In genomic region chr9:96376926-96377874, GRCh38 we compare ENCODE assay signal across 2 cellular contexts.
TF ChIP-seq lines count a peak whose summit lies in the region.

No MANE protein-coding gene starts in this region.

TF ChIP-seq in HEK293, 187 proteins besides CTCF, POLR2A, EP300 and RAD21 (continued from another document and continues in another):
- TF ChIP-seq ZFP41 (tag by site-specific recombination; IDR thresholded peaks at IDR 0.05; ENCODE audit: borderline replicate concordance) (no peak), PRDM6 (tag by site-specific recombination; IDR thresholded peaks at IDR 0.05) (peak; percentile 53; the same call in 1 of the 2 replicates), ZNF341 (tag by site-specific recombination; IDR thresholded peaks at IDR 0.05; ENCODE audit: low read depth) (peak; percentile 34), ZBTB1 (tag by site-specific recombination; IDR thresholded peaks at IDR 0.05) (no peak), ZBTB44 (tag by site-specific recombination; IDR thresholded peaks at IDR 0.05) (no peak), ZBTB8A (tag by site-specific recombination; IDR thresholded peaks at IDR 0.05) (no peak), ZNF658 (tag by site-specific recombination; IDR thresholded peaks at IDR 0.05) (no peak), SCRT2 (tag by site-specific recombination; IDR thresholded peaks at IDR 0.05) (no peak), ZNF214 (tag by site-specific recombination; IDR thresholded peaks at IDR 0.05; ENCODE audit: borderline replicate concordance) (no peak), GLIS1 (tag by site-specific recombination; IDR thresholded peaks at IDR 0.05) (peak; percentile 37; the same call in 1 of the 2 replicates), ZNF660 (tag by site-specific recombination; IDR thresholded peaks at IDR 0.05) (no peak), ZNF514 (tag by site-specific recombination; IDR thresholded peaks at IDR 0.05) (no peak), AEBP2 (tag by site-specific recombination; IDR thresholded peaks at IDR 0.05; ENCODE audit: borderline replicate concordance) (no peak), ZSCAN18 (tag by site-specific recombination; IDR thresholded peaks at IDR 0.05) (no peak), BCL6B (tag by site-specific recombination; IDR thresholded peaks at IDR 0.05) (no peak), ZEB2 (tag by site-specific recombination; IDR thresholded peaks at IDR 0.05) (peak; percentile 50; the same call in 1 of the 2 replicates), OSR2 (tag by site-specific recombination; IDR thresholded peaks at IDR 0.05) (0 out of 2 replicates have a peak, but pooled peaks have one; percentile 32)

TF ChIP-seq in K562, 482 proteins besides CTCF, POLR2A, EP300 and RAD21 (continued from another document):
- TF ChIP-seq RUNX1 (IDR thresholded peaks at IDR 0.05; ENCODE audit: low read depth): no peak
- TF ChIP-seq TAF9B (IDR thresholded peaks at IDR 0.05; ENCODE audit: partially characterized antibody): no peak
- peak; percentile 39; the same call in 1 of the 2 replicates for TF ChIP-seq GATA2 (CRISPR knock-in tag; IDR thresholded peaks at IDR 0.05)
- peak; percentile 24; the same call in 1 of the 2 replicates for TF ChIP-seq DPF2 (IDR thresholded peaks at IDR 0.05)
- TF ChIP-seq ZBTB33 (CRISPR knock-in tag; IDR thresholded peaks at IDR 0.05): no peak
- peak; percentile 17; the same call in 1 of the 2 replicates for TF ChIP-seq ATF3 (IDR thresholded peaks at IDR 0.05)
- no peak for TF ChIP-seq ATF3 (CRISPR knock-in tag; conservative IDR thresholded peaks at IDR 0.05)
- TF ChIP-seq ARID1B (IDR thresholded peaks at IDR 0.05): peak; percentile 40; the same call in 1 of the 2 replicates
TF ChIP-seq in K562: peak in this region for 6.
